Comparison of ENCODE assay signal across 13 cellular contexts in the genomic region with DNA sequence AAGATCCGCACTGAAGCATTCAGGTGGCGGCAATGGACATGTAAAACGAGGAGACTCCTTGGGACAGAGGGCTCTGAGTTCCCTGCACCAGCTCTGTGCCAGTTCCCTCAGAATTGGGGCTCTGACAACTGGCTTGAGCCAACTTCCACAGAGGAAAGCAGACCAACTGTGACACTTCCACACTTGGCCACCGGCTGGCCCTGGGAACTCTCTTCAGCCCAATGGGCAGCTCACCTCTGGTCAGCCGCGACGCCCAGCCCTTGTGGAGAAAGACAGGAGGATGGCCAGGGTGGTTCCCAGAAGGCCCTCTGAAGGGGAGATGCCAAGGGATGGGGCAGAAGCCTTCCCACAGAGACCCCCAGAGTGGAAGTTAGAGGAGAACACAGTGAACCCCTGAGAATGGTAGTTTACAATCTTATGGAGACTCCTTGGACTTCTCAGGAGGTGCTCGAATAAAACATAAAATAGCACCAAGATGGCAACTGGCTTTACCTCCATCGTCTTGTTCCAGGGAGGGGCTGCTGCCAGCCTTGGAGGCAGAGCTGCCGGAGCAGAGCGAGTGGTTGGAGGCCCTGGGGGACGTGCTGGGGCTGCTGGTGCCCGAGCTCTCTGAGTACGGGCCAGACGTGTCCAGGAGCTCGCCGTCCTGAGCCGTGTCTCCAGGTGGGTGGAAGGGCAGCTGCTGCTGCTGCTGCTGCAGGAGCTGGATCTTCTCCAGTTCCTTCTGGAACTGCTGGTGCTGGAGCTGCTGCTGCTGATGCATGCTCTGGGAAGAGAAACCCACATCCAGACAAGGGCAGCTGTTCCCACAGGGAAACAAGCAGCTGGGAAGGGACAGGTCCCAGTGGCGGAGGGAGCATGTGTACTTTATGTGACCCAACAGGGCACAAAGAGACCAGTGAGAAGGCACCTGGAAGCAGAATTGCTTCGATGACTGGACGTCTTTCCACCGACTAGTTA. TPM values are rescaled to one million over a fixed set of nuclear protein-coding genes. Genes with fewer than 3 reads are reported as not detected.
DNase-seq lines count a peak whose midpoint lies in the region; TF ChIP-seq lines count a peak whose summit lies in the region.
"Had no signal": no experiment of that assay in that cellular context is flagged by ENCODE, and none has a peak within 500 bp of the region (broad histone marks: within the 10 kb centered on the region; RNA-seq: fewer than 3 reads in every experiment).

No MANE protein-coding gene starts in this region.

- no peaks in the 10 kb centered on the region for H4K20me1 ChIP-seq in hepatocyte (ENCODE audit: insufficient read depth, poor library complexity, severe bottlenecking)

- peaks cover 29% of the 10 kb centered on the region for H3K4me1 ChIP-seq in thymus (ENCODE audit: control insufficient read depth, insufficient read depth, low read length)
- H3K4me1 ChIP-seq in esophagus squamous epithelium: peaks cover 0 to 2% (median under 1%) of the 10 kb centered on the region in 3 donors
- peaks cover 5% of the 10 kb centered on the region for H3K4me1 ChIP-seq in hepatocyte (ENCODE audit: insufficient read depth)
- H3K4me1 ChIP-seq: right atrium auricular region had no signal

- H3K27ac ChIP-seq in WERI-Rb-1: no peak overlapping the region
- peak overlapping the region; percentile 25 for H3K27ac ChIP-seq in thymus (ENCODE audit: low read depth)
- no peak overlapping the region for H3K27ac ChIP-seq in esophagus squamous epithelium
- no peak overlapping the region for H3K27ac ChIP-seq in hepatocyte
- H3K27ac ChIP-seq: right atrium auricular region had no signal

- peak overlapping the region; percentile 82 for H3K27ac Mint-ChIP-seq in activated naive CD4-positive, alpha-beta T cell treated with anti-CD3 and anti-CD28 coated beads, Interleukin-2, amount 10 ng/mL, durations not matched to agents 7 days and 5 days

- TF ChIP-seq CTCF in WERI-Rb-1 (IDR thresholded peaks at IDR 0.05; ENCODE audit: low read depth, low read length) (peak; percentile 21; the same call in 1 of the 2 replicates), esophagus squamous epithelium (IDR thresholded peaks at IDR 0.05) (no peak), hepatocyte (IDR thresholded peaks at IDR 0.05; ENCODE audit: poor library complexity) (no peak)

- H3K79me2 ChIP-seq in hepatocyte: no peaks in the 10 kb centered on the region

- H3K9me3 Mint-ChIP-seq in activated naive CD4-positive, alpha-beta T cell treated with anti-CD3 and anti-CD28 coated beads, Interleukin-2, amount 10 ng/mL, durations not matched to agents 7 days and 5 days: no peaks in the 10 kb centered on the region

- peaks cover 87% of the 10 kb centered on the region for H3K36me3 Mint-ChIP-seq in activated naive CD4-positive, alpha-beta T cell treated with anti-CD3 and anti-CD28 coated beads, Interleukin-2, amount 10 ng/mL, durations not matched to agents 7 days and 5 days

- H3K4me1 Mint-ChIP-seq in activated naive CD4-positive, alpha-beta T cell treated with anti-CD3 and anti-CD28 coated beads, Interleukin-2, amount 10 ng/mL, durations not matched to agents 7 days and 5 days: peaks cover 66% of the 10 kb centered on the region

- no peaks in the 10 kb centered on the region for H3K9me3 ChIP-seq in WERI-Rb-1 (ENCODE audit: severe bottlenecking)
- H3K9me3 ChIP-seq in thymus (ENCODE audit: control insufficient read depth): peaks cover 2% of the 10 kb centered on the region
- no peaks in the 10 kb centered on the region for H3K9me3 ChIP-seq in esophagus squamous epithelium
- no peaks in the 10 kb centered on the region for H3K9me3 ChIP-seq in hepatocyte (ENCODE audit: low read depth)
- H3K9me3 ChIP-seq: right atrium auricular region had no signal

- no peaks in the 10 kb centered on the region for H3K9me2 ChIP-seq in hepatocyte (replicated peaks; ENCODE audit: insufficient read depth)

- H3K27me3 ChIP-seq in WERI-Rb-1 (ENCODE audit: insufficient read depth, low read depth, severe bottlenecking) (no peaks in the 10 kb centered on the region), thymus (ENCODE audit: control insufficient read depth, insufficient read depth) (no peaks in the 10 kb centered on the region), esophagus squamous epithelium (no peaks in the 10 kb centered on the region), hepatocyte (no peaks in the 10 kb centered on the region)
- H3K27me3 ChIP-seq: right atrium auricular region had no signal

- no peak for TF ChIP-seq POLR2A in esophagus squamous epithelium (IDR thresholded peaks at IDR 0.05)

- no peak overlapping the region for H2AFZ ChIP-seq in hepatocyte

- H3K4me3 Mint-ChIP-seq in activated naive CD4-positive, alpha-beta T cell treated with anti-CD3 and anti-CD28 coated beads, Interleukin-2, amount 10 ng/mL, durations not matched to agents 7 days and 5 days: no peak overlapping the region

- CTCF ChIA-PET in activated naive CD4-positive, alpha-beta T cell treated with anti-CD3 and anti-CD28 coated beads, Interleukin-2, amount 10 ng/mL, durations not matched to agents 7 days and 5 days (lab: Charles Lee): interaction anchor here (1.1 to 2.8 kb wide), 5 partner anchors 26 to 226 kb away, joined by 4 to 18 read pairs (median 6); no protein-coding TSS in a partner anchor

- no peak overlapping the region for H3K4me3 ChIP-seq in WERI-Rb-1 (ENCODE audit: low read depth, low read length)
- no peak overlapping the region for H3K4me3 ChIP-seq in thymus (ENCODE audit: low read length)
- H3K4me3 ChIP-seq in esophagus squamous epithelium: no peak overlapping the region
- H3K4me3 ChIP-seq in hepatocyte: no peak overlapping the region
- H3K4me3 ChIP-seq: right atrium auricular region had no signal

- 99% methylated on average over 22 of the region's 22 CpGs for WGBS in thymus
- 92 to 98% methylated on average over 6 to 12 of the region's 22 CpGs for WGBS in esophagus squamous epithelium, 2 donors
- WGBS in hepatocyte (ENCODE audit: low lambda C conversion rate, missing lambda C conversion rate): 95% methylated on average over 22 of the region's 22 CpGs

- intact Hi-C loops in esophagus squamous epithelium (cut with DNase I): no loop called here

- DNase-seq in activated naive CD4-positive, alpha-beta T cell treated with anti-CD3 and anti-CD28 coated beads, Interleukin-2, amount 10 ng/mL, durations not matched to agents 7 days and 5 days: no peak
- no peak for DNase-seq in activated naive CD4-positive, alpha-beta T cell (lab: John Stamatoyannopoulos, UW)
- DNase-seq in WERI-Rb-1: no peak
- peak; percentile 15 for DNase-seq in left kidney (ENCODE audit: low read depth, low spot score)
- no peak for DNase-seq in esophagus squamous epithelium (lab: John Stamatoyannopoulos, UW)
- no peak for DNase-seq in hepatocyte (ENCODE audit: low spot score)
- no peak for DNase-seq in stimulated activated naive CD4-positive, alpha-beta T cell (lab: John Stamatoyannopoulos, UW)
- DNase-seq: NCI-H1694, SHP77 treated with DMSO at 0.1 percent for 48 hours, T-helper 9 cell had no signal

- no peaks in the 10 kb centered on the region for H3K27me3 Mint-ChIP-seq in activated naive CD4-positive, alpha-beta T cell treated with anti-CD3 and anti-CD28 coated beads, Interleukin-2, amount 10 ng/mL, durations not matched to agents 7 days and 5 days

- H3K4me2 ChIP-seq in hepatocyte: no peak overlapping the region

- peaks cover 70% of the 10 kb centered on the region for H3K36me3 ChIP-seq in WERI-Rb-1
- peaks cover 54% of the 10 kb centered on the region for H3K36me3 ChIP-seq in thymus (ENCODE audit: control insufficient read depth, insufficient read depth)
- peaks cover 13 to 100% (median 17%) of the 10 kb centered on the region in 3 donors for H3K36me3 ChIP-seq in esophagus squamous epithelium
- H3K36me3 ChIP-seq in hepatocyte (replicated peaks; ENCODE audit: insufficient read depth, low read depth): no peaks in the 10 kb centered on the region

RNA-seq across cellular contexts. Expression of a gene that starts 35.0 kb away (rescaled TPM):
- polyA plus RNA-seq in thymus (38.6 TPM), hepatocyte (2.7 and 3.4 TPM in 2 replicates)
- total RNA-seq in esophagus squamous epithelium (10 to 100 TPM in 2 of 4 donors, 1 to 10 TPM in 1, not detected in 1; 2.8 to 28.8 (median 11.8) TPM), hepatocyte (6.0 and 8.4 TPM in 2 replicates)

RNA-seq across cellular contexts. Expression of a gene that starts 57.3 kb away (rescaled TPM):
- polyA plus RNA-seq in thymus (0.43 TPM), hepatocyte (0.62 and 1.4 TPM in 2 replicates)
- total RNA-seq in esophagus squamous epithelium (under 1 TPM in 1 of 4 donors, not detected in 3; 0.09 TPM), hepatocyte (0.13 and 0.36 TPM in 2 replicates)
- total RNA-seq: bronchial epithelial cell had no signal
